1 cellular context compared by ENCODE assay signal in genomic region chr17:82065638-82066303, GRCh38.
A peak's percentile ranks its signal among the peaks of the same experiment; 100 is the strongest.
TF ChIP-seq lines count a peak whose summit lies in the region.

DUS1L (minus strand) TSS chr17:82065804; CDS start chr17:82065059, 745 bp downstream.

TF ChIP-seq in K562, 482 proteins besides CTCF, POLR2A, EP300 and RAD21 (continued from another document and continues in another):
- TF ChIP-seq CUX1 (CRISPR knock-in tag; IDR thresholded peaks at IDR 0.05) (no peak), NFIX (CRISPR knock-in tag; IDR thresholded peaks at IDR 0.05; ENCODE audit: low read depth) (no peak), FOXP1 (CRISPR knock-in tag; IDR thresholded peaks at IDR 0.05) (no peak), GATAD2B (IDR thresholded peaks at IDR 0.05; ENCODE audit: borderline replicate concordance) (peak; percentile 90; the same call in 1 of the 2 replicates), RFX5 (IDR thresholded peaks at IDR 0.05; ENCODE audit: low read depth, low read length) (no peak), HMG20A (CRISPR knock-in tag; conservative IDR thresholded peaks at IDR 0.05) (no peak), MED1 (CRISPR knock-in tag; IDR thresholded peaks at IDR 0.05; ENCODE audit: borderline replicate concordance) (no peak), NR2C1 (IDR thresholded peaks at IDR 0.05) (peak; percentile 98), NR2C1 (tag; IDR thresholded peaks at IDR 0.05) (peak; percentile 99), HEY1 (CRISPR knock-in tag; IDR thresholded peaks at IDR 0.05; ENCODE audit: borderline replicate concordance) (no peak), ZNF143 (CRISPR knock-in tag; IDR thresholded peaks at IDR 0.05) (no peak), FOSL1 (tag; conservative IDR thresholded peaks at IDR 0.05) (0 out of 2 replicates have a peak, but pooled peaks have one; percentile 22), ZNF431 (CRISPR knock-in tag; IDR thresholded peaks at IDR 0.05) (no peak), ZBTB5 (IDR thresholded peaks at IDR 0.05) (no peak), HCFC1 (IDR thresholded peaks at IDR 0.05; ENCODE audit: low read depth, low read length) (peak; percentile 89), RBM39 (optimal IDR thresholded peaks at IDR 0.05; ENCODE audit: low read depth, low read length) (no peak), PURB (CRISPR knock-in tag; IDR thresholded peaks at IDR 0.05; ENCODE audit: low read depth) (no peak), SMARCC2 (IDR thresholded peaks at IDR 0.05; ENCODE audit: low read depth) (no peak), NR1H2 (CRISPR knock-in tag; IDR thresholded peaks at IDR 0.05) (peak; percentile 60; the same call in 1 of the 2 replicates), ERF (CRISPR knock-in tag; IDR thresholded peaks at IDR 0.05) (peak; percentile 92; the same call in 1 of the 2 replicates), ZSCAN32 (CRISPR knock-in tag; IDR thresholded peaks at IDR 0.05) (no peak), ZNF764 (CRISPR knock-in tag; IDR thresholded peaks at IDR 0.05; ENCODE audit: low read depth) (no peak), KDM2B (CRISPR knock-in tag; IDR thresholded peaks at IDR 0.05) (0 out of 2 replicates have a peak, but pooled peaks have one; percentile 49), SP1 (CRISPR knock-in tag; IDR thresholded peaks at IDR 0.05) (peak; percentile 82), HOXB6 (CRISPR knock-in tag; IDR thresholded peaks at IDR 0.05; ENCODE audit: borderline replicate concordance) (no peak), EWSR1 (IDR thresholded peaks at IDR 0.05; ENCODE audit: borderline replicate concordance, low read depth, partially characterized antibody) (no peak), KLF10 (CRISPR knock-in tag; IDR thresholded peaks at IDR 0.05) (no peak), NFXL1 (CRISPR knock-in tag; IDR thresholded peaks at IDR 0.05) (no peak), ETV6 (IDR thresholded peaks at IDR 0.05; ENCODE audit: borderline replicate concordance in 1 of 2, low read depth in 2 of 2, low read length in 1 of 2) (no peak), ETV6 (CRISPR knock-in tag; IDR thresholded peaks at IDR 0.05; ENCODE audit: borderline replicate concordance) (no peak), JUN (IDR thresholded peaks at IDR 0.05; ENCODE audit: borderline replicate concordance, low read depth, low read length) (peak; percentile 53; the same call in 1 of the 2 replicates), JUN (CRISPR knock-in tag; IDR thresholded peaks at IDR 0.05; ENCODE audit: borderline replicate concordance) (no peak), SNAPC5 (CRISPR knock-in tag; IDR thresholded peaks at IDR 0.05) (no peak), ZFX (CRISPR knock-in tag; IDR thresholded peaks at IDR 0.05) (peak; percentile 93), ZNF24 (IDR thresholded peaks at IDR 0.05) (peak; percentile 35; the same call in 1 of the 2 replicates)
- TF ChIP-seq, protein P1, sequence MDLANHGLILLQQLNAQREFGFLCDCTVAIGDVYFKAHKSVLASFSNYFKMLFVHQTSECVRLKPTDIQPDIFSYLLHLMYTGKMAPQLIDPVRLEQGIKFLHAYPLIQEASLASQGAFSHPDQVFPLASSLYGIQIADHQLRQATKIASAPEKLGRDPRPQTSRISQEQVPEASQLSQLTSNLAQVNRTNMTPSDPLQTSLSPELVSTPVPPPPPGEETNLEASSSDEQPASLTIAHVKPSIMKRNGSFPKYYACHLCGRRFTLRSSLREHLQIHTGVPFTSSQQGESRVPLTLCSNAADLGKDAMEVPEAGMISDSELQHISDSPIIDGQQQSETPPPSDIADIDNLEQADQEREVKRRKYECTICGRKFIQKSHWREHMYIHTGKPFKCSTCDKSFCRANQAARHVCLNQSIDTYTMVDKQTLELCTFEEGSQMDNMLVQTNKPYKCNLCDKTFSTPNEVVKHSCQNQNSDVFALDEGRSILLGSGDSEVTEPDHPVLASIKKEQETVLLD (IDR thresholded peaks at IDR 0.05), result no peak
- TF ChIP-seq, protein P2, sequence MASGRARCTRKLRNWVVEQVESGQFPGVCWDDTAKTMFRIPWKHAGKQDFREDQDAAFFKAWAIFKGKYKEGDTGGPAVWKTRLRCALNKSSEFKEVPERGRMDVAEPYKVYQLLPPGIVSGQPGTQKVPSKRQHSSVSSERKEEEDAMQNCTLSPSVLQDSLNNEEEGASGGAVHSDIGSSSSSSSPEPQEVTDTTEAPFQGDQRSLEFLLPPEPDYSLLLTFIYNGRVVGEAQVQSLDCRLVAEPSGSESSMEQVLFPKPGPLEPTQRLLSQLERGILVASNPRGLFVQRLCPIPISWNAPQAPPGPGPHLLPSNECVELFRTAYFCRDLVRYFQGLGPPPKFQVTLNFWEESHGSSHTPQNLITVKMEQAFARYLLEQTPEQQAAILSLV (tag; IDR thresholded peaks at IDR 0.05), result no peak
- TF ChIP-seq, protein P3, sequence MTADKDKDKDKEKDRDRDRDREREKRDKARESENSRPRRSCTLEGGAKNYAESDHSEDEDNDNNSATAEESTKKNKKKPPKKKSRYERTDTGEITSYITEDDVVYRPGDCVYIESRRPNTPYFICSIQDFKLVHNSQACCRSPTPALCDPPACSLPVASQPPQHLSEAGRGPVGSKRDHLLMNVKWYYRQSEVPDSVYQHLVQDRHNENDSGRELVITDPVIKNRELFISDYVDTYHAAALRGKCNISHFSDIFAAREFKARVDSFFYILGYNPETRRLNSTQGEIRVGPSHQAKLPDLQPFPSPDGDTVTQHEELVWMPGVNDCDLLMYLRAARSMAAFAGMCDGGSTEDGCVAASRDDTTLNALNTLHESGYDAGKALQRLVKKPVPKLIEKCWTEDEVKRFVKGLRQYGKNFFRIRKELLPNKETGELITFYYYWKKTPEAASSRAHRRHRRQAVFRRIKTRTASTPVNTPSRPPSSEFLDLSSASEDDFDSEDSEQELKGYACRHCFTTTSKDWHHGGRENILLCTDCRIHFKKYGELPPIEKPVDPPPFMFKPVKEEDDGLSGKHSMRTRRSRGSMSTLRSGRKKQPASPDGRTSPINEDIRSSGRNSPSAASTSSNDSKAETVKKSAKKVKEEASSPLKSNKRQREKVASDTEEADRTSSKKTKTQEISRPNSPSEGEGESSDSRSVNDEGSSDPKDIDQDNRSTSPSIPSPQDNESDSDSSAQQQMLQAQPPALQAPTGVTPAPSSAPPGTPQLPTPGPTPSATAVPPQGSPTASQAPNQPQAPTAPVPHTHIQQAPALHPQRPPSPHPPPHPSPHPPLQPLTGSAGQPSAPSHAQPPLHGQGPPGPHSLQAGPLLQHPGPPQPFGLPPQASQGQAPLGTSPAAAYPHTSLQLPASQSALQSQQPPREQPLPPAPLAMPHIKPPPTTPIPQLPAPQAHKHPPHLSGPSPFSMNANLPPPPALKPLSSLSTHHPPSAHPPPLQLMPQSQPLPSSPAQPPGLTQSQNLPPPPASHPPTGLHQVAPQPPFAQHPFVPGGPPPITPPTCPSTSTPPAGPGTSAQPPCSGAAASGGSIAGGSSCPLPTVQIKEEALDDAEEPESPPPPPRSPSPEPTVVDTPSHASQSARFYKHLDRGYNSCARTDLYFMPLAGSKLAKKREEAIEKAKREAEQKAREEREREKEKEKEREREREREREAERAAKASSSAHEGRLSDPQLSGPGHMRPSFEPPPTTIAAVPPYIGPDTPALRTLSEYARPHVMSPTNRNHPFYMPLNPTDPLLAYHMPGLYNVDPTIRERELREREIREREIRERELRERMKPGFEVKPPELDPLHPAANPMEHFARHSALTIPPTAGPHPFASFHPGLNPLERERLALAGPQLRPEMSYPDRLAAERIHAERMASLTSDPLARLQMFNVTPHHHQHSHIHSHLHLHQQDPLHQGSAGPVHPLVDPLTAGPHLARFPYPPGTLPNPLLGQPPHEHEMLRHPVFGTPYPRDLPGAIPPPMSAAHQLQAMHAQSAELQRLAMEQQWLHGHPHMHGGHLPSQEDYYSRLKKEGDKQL (CRISPR knock-in tag; IDR thresholded peaks at IDR 0.05; ENCODE audit: borderline replicate concordance), result no peak
- TF ChIP-seq, protein P4, sequence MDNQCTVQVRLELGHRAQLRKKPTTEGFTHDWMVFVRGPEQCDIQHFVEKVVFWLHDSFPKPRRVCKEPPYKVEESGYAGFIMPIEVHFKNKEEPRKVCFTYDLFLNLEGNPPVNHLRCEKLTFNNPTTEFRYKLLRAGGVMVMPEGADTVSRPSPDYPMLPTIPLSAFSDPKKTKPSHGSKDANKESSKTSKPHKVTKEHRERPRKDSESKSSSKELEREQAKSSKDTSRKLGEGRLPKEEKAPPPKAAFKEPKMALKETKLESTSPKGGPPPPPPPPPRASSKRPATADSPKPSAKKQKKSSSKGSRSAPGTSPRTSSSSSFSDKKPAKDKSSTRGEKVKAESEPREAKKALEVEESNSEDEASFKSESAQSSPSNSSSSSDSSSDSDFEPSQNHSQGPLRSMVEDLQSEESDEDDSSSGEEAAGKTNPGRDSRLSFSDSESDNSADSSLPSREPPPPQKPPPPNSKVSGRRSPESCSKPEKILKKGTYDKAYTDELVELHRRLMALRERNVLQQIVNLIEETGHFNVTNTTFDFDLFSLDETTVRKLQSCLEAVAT (IDR thresholded peaks at IDR 0.05), result peak in 1 of 2 experiments; percentile 91; a peak in 2 of 4 replicates
- TF ChIP-seq, protein P5, sequence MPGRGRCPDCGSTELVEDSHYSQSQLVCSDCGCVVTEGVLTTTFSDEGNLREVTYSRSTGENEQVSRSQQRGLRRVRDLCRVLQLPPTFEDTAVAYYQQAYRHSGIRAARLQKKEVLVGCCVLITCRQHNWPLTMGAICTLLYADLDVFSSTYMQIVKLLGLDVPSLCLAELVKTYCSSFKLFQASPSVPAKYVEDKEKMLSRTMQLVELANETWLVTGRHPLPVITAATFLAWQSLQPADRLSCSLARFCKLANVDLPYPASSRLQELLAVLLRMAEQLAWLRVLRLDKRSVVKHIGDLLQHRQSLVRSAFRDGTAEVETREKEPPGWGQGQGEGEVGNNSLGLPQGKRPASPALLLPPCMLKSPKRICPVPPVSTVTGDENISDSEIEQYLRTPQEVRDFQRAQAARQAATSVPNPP (IDR thresholded peaks at IDR 0.05; ENCODE audit: borderline replicate concordance, insufficient read depth, insufficient read length), result no peak
- TF ChIP-seq, protein P6, sequence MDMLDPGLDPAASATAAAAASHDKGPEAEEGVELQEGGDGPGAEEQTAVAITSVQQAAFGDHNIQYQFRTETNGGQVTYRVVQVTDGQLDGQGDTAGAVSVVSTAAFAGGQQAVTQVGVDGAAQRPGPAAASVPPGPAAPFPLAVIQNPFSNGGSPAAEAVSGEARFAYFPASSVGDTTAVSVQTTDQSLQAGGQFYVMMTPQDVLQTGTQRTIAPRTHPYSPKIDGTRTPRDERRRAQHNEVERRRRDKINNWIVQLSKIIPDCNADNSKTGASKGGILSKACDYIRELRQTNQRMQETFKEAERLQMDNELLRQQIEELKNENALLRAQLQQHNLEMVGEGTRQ (CRISPR knock-in tag; IDR thresholded peaks at IDR 0.05), result no peak
